ENCODE assay signal across 8 cellular contexts in genomic region chr20:35172434-35172806, GRCh38. TPM values are rescaled to one million over a fixed set of nuclear protein-coding genes. Genes with fewer than 3 reads are reported as not detected.
A peak's percentile ranks its signal among the peaks of the same experiment; 100 is the strongest.
DNase-seq lines count a peak whose midpoint lies in the region; ATAC-seq, FAIRE-seq and TF ChIP-seq lines count a peak whose summit lies in the region.

No MANE protein-coding gene starts in this region.

- no peak overlapping the region for H3K27ac ChIP-seq in K562 (ENCODE audit: extremely low read depth, low read depth, low read length)
- H3K27ac ChIP-seq in right lobe of liver = peak overlapping the region in 2 of 3 donors; percentile 5 to 62
- H3K27ac ChIP-seq in tibial artery = peak overlapping the region; percentile 69 to 76

- H3K36me3 ChIP-seq in K562 (ENCODE audit: control insufficient read depth, insufficient read depth, low read length) = no peaks in the 10 kb centered on the region; the same call in 2 of the 3 replicates
- no peaks in the 10 kb centered on the region for H3K36me3 ChIP-seq in right lobe of liver
- H3K36me3 ChIP-seq in tibial artery = peaks cover 5 to 13% (median 12%) of the 10 kb centered on the region in 3 donors

- intact Hi-C loops in K562 (cut with micrococcal nuclease) (no loop called here), right lobe of liver (cut with DNase I) (no loop called here), tibial artery (cut with DNase I; ENCODE audit: low total_unique reads) (no loop called here)

- no peaks in the 10 kb centered on the region for H3K9me3 ChIP-seq in K562 (replicated peaks; ENCODE audit: control insufficient read depth, insufficient read depth, low read depth, low read length)
- H3K9me3 ChIP-seq in right lobe of liver = no peaks in the 10 kb centered on the region
- H3K9me3 ChIP-seq in tibial artery = no peaks in the 10 kb centered on the region

- no peaks in the 10 kb centered on the region for H3K27me3 Mint-ChIP-seq in activated T-cell treated with anti-CD3 and anti-CD28 coated beads, Interleukin-2, amount 50 U/mL, for 4 hours (ENCODE audit: low read depth)

- H3K4me3 ChIP-seq in K562 (peak overlapping the region; percentile 26; the same call in 1 of the 2 replicates), right lobe of liver (peak overlapping the region in 2 of 3 donors; percentile 16 to 25), tibial artery (peak overlapping the region; percentile 38 to 48)

- no peak for FAIRE-seq in K562 (lab: Jason Lieb, UNC)

- H3K4me2 ChIP-seq in K562 (ENCODE audit: insufficient read depth, low read length) = peak overlapping the region; percentile 81

- H3K4me1 ChIP-seq in K562 (replicated peaks in 1 of 2; ENCODE audit: control insufficient read depth in 2 of 2, insufficient read depth in 2 of 2, low read length in 2 of 2) = peaks cover 20 to 31% of the 10 kb centered on the region in 2 experiments; a peak in 4 of 5 replicates
- peaks cover 0 to 10% (median 2%) of the 10 kb centered on the region in 4 donors for H3K4me1 ChIP-seq in right lobe of liver
- H3K4me1 ChIP-seq in tibial artery = peaks cover 0 to 18% (median 9%) of the 10 kb centered on the region in 4 donors

- no peak for ATAC-seq in activated T-cell treated with anti-CD3 and anti-CD28 coated beads, Interleukin-2, amount 50 U/mL, for 4 hours
- no peak for ATAC-seq in K562
- ATAC-seq in right lobe of liver = no peak
- no peak for ATAC-seq in HG03520 (IDR thresholded peaks at IDR 0.05; ENCODE audit: unreplicated experiment)

- H3K4me1 Mint-ChIP-seq in activated T-cell treated with anti-CD3 and anti-CD28 coated beads, Interleukin-2, amount 50 U/mL, for 4 hours (ENCODE audit: low read depth) = peaks cover 14% of the 10 kb centered on the region

- CTCF ChIA-PET in K562 (lab: Yijun Ruan, JAX; ENCODE audit: low intra/inter-chr PET ratio) = no interaction called here

- peak overlapping the region; percentile 77 for H3K4me3 Mint-ChIP-seq in activated T-cell treated with anti-CD3 and anti-CD28 coated beads, Interleukin-2, amount 50 U/mL, for 4 hours

- TF ChIP-seq CTCF in K562 (IDR thresholded peaks at IDR 0.05 in 2 of 3, conservative IDR thresholded peaks at IDR 0.05 in 1 of 3; ENCODE audit: insufficient read depth in 2 of 3, low read depth in 1 of 3, low read length in 3 of 3) (no peak), right lobe of liver (IDR thresholded peaks at IDR 0.05) (no peak), tibial artery (IDR thresholded peaks at IDR 0.05) (no peak)

- H3K9ac ChIP-seq in K562 (ENCODE audit: insufficient read depth in 1 of 2, low read depth in 2 of 2, low read length in 2 of 2) = peak overlapping the region in 1 of 2 experiments; percentile 87; a peak in 2 of 4 replicates

- no peak for TF ChIP-seq EP300 in K562 (IDR thresholded peaks at IDR 0.05; ENCODE audit: low read length)

- peaks cover 2% of the 10 kb centered on the region for H3K36me3 Mint-ChIP-seq in activated T-cell treated with anti-CD3 and anti-CD28 coated beads, Interleukin-2, amount 50 U/mL, for 4 hours (ENCODE audit: insufficient read depth)

- POLR2A ChIA-PET in K562 (lab: Yijun Ruan, JAX) = interaction anchor here (0.7 kb wide), 1 partner anchor 559 kb away, joined by 3 read pairs; no protein-coding TSS in a partner anchor

- in situ Hi-C loops in K562 (cut with MboI) = no loop called here

- peak overlapping the region; percentile 85 for H2AFZ ChIP-seq in K562 (ENCODE audit: low read depth, low read length)

- TF ChIP-seq POLR2A in K562 (conservative IDR thresholded peaks at IDR 0.05) (no peak), right lobe of liver (IDR thresholded peaks at IDR 0.05) (no peak)

- H3K79me2 ChIP-seq in K562 (ENCODE audit: control insufficient read depth, insufficient read depth, low read length) = no peaks in the 10 kb centered on the region

- 44% methylated on average over 3 of the region's 3 CpGs for WGBS in K562 (ENCODE audit: insufficient coverage, low coverage, missing lambda C conversion rate)
- WGBS in right lobe of liver (ENCODE audit: insufficient coverage, low coverage, low lambda C conversion rate, missing lambda C conversion rate) = 78% methylated on average over 3 of the region's 3 CpGs

- no peaks in the 10 kb centered on the region for H4K20me1 ChIP-seq in K562 (replicated peaks; ENCODE audit: control insufficient read depth, insufficient read depth, low read length)

- no peaks in the 10 kb centered on the region for H3K9me3 Mint-ChIP-seq in activated T-cell treated with anti-CD3 and anti-CD28 coated beads, Interleukin-2, amount 50 U/mL, for 4 hours

- H3K27me3 ChIP-seq in K562 (ENCODE audit: control insufficient read depth in 2 of 2, insufficient read depth in 2 of 2, low read length in 2 of 2) = no peaks in the 10 kb centered on the region
- no peaks in the 10 kb centered on the region for H3K27me3 ChIP-seq in right lobe of liver
- no peaks in the 10 kb centered on the region for H3K27me3 ChIP-seq in tibial artery

- no TSS peak for BruUV-seq in K562 (replicated peaks; lab: Mats Ljungman, UMichigan)

- no peaks in the 10 kb centered on the region for H3K9me1 ChIP-seq in K562 (ENCODE audit: control insufficient read depth, insufficient read depth, low read length)

- no peak for DNase-seq in activated T-cell treated with anti-CD3 and anti-CD28 coated beads, Interleukin-2, amount 50 U/mL, for 4 hours
- DNase-seq in activated T-cell treated with anti-CD3 and anti-CD28 coated beads, Interleukin-2, amount 50 U/mL, for 48 hours = no peak
- DNase-seq in K562 (ENCODE audit: extremely low read depth in 1 of 4, low spot score in 3 of 4) (no peak), right lobe of liver (no peak), tibial artery (no peak), NCI-H226 (no peak), CD1c-positive myeloid dendritic cell (ENCODE audit: extremely low spot score) (no peak)

- TF ChIP-seq RAD21 in K562 (CRISPR knock-in tag; conservative IDR thresholded peaks at IDR 0.05 in 1 of 2, IDR thresholded peaks at IDR 0.05 in 1 of 2) = no peak

RNA-seq across cellular contexts. Expression of gene PROCR, which starts 0.5 kb away (rescaled TPM):
- total RNA-seq in activated T-cell treated with anti-CD3 and anti-CD28 coated beads, Interleukin-2, amount 50 U/mL, for 4 hours = 1 to 10 TPM; 1.1 to 1.4 (median 1.2) TPM
- 2.5 and 7.2 TPM in 2 replicates for total RNA-seq in K562 (2011; cell fraction: chromatin; rRNA removed; ENCODE audit: low replicate concordance)
- total RNA-seq in K562 (2011; cell fraction: nucleolus; rRNA removed) = 10.1 and 13.0 TPM in 2 replicates
- total RNA-seq in K562 (2011; cell fraction: nucleoplasm; rRNA removed) = 7.0 and 8.1 TPM in 2 replicates
- total RNA-seq in K562 (2014; rRNA removed) (4.9 and 5.7 TPM in 2 replicates), K562 (2014; rRNA removed; fragmentation: Illumina TruSeq; extraction: Trizol) (3.4 and 3.7 TPM in 2 replicates), K562 (2015; rRNA removed; fragmentation: Illumina TruSeq; extraction: Trizol) (3.8 and 4.0 TPM in 2 replicates), K562 (2021) (4.1 and 4.5 TPM in 2 replicates), right lobe of liver (10 to 100 TPM in 1 of 6 experiments, 1 to 10 TPM in 5; 1.4 to 11.0 (median 2.6) TPM)
- polyA plus RNA-seq in K562 (2011; rRNA removed) (5.3 and 7.1 TPM in 2 replicates), K562 (2014; fragmentation: Illumina TruSeq; extraction: Trizol) (3.6 and 4.6 TPM in 2 replicates), K562 (2014; fragmentation: Nextera tagmentation; extraction: Ambion mirVana) (1 to 10 TPM; 1.6 to 2.6 TPM), K562 (2014; rRNA removed) (6.1 and 9.6 TPM in 2 replicates)
- polyA plus RNA-seq in K562 (2011; cell fraction: cytosol; rRNA removed) = 6.2 and 20.5 TPM in 2 replicates
- polyA plus RNA-seq in K562 (2011; cell fraction: nucleus; rRNA removed) = 2.5 and 4.1 TPM in 2 replicates
- polyA plus RNA-seq in K562 (2012) = 5.5 and 7.4 TPM in 2 replicates
- 2.6 and 3.9 TPM in 2 replicates for polyA minus RNA-seq in K562 (2011; rRNA and poly(A)+ RNA removed)
- 2.5 and 3.1 TPM in 2 replicates for polyA minus RNA-seq in K562 (2011; cell fraction: cytosol; rRNA and poly(A)+ RNA removed)
- polyA minus RNA-seq in K562 (2011; cell fraction: nucleus; rRNA and poly(A)+ RNA removed) = 0.81 and 1.3 TPM in 2 replicates

RNA-seq across cellular contexts. Expression of gene EDEM2, which starts 25.3 kb away (rescaled TPM):
- total RNA-seq in activated T-cell treated with anti-CD3 and anti-CD28 coated beads, Interleukin-2, amount 50 U/mL, for 4 hours = 10 to 100 TPM; 14.0 to 16.9 (median 16.7) TPM
- total RNA-seq in K562 (2011; cell fraction: chromatin; rRNA removed; ENCODE audit: low replicate concordance) = 8.9 and 14.8 TPM in 2 replicates
- 12.9 and 17.7 TPM in 2 replicates for total RNA-seq in K562 (2011; cell fraction: nucleolus; rRNA removed)
- total RNA-seq in K562 (2011; cell fraction: nucleoplasm; rRNA removed) = 14.7 and 15.8 TPM in 2 replicates
- 10.1 and 13.3 TPM in 2 replicates for total RNA-seq in K562 (2014; rRNA removed)
- 8.6 and 9.7 TPM in 2 replicates for total RNA-seq in K562 (2014; rRNA removed; fragmentation: Illumina TruSeq; extraction: Trizol)
- total RNA-seq in K562 (2015; rRNA removed; fragmentation: Illumina TruSeq; extraction: Trizol) = 10.9 and 11.2 TPM in 2 replicates
- 9.8 and 10.4 TPM in 2 replicates for total RNA-seq in K562 (2021)
- 6.9 and 8.8 TPM in 2 replicates for polyA plus RNA-seq in K562 (2011; rRNA removed)
- polyA plus RNA-seq in K562 (2011; cell fraction: cytosol; rRNA removed) = 6.7 and 7.4 TPM in 2 replicates
- polyA plus RNA-seq in K562 (2011; cell fraction: nucleus; rRNA removed) = 11.6 and 12.1 TPM in 2 replicates
- polyA plus RNA-seq in K562 (2012) = 12.0 and 25.9 TPM in 2 replicates
- 10.3 and 11.0 TPM in 2 replicates for polyA plus RNA-seq in K562 (2014; fragmentation: Illumina TruSeq; extraction: Trizol)
- polyA plus RNA-seq in K562 (2014; fragmentation: Nextera tagmentation; extraction: Ambion mirVana) = 1 to 10 TPM; 7.3 to 9.1 TPM
- 5.5 and 6.9 TPM in 2 replicates for polyA plus RNA-seq in K562 (2014; rRNA removed)
- 5.5 TPM in 2 replicates for polyA minus RNA-seq in K562 (2011; rRNA and poly(A)+ RNA removed)
- 4.8 and 5.4 TPM in 2 replicates for polyA minus RNA-seq in K562 (2011; cell fraction: cytosol; rRNA and poly(A)+ RNA removed)
- 2.7 and 3.4 TPM in 2 replicates for polyA minus RNA-seq in K562 (2011; cell fraction: nucleus; rRNA and poly(A)+ RNA removed)
- total RNA-seq in right lobe of liver = 10 to 100 TPM; 20.1 to 28.0 (median 23.9) TPM

RNA-seq across cellular contexts. Expression of gene MMP24, which starts 54.1 kb away (rescaled TPM):
- not detected for total RNA-seq in activated T-cell treated with anti-CD3 and anti-CD28 coated beads, Interleukin-2, amount 50 U/mL, for 4 hours
- total RNA-seq in K562 (2011; cell fraction: chromatin; rRNA removed; ENCODE audit: low replicate concordance) = 0.18 and 0.23 TPM in 2 replicates
- 0.13 and 0.17 TPM in 2 replicates for total RNA-seq in K562 (2011; cell fraction: nucleolus; rRNA removed)
- total RNA-seq in K562 (2011; cell fraction: nucleoplasm; rRNA removed) = 0.15 TPM in 1 of 2 replicates, not detected in the other
- total RNA-seq in K562 (2014; rRNA removed) = not detected in 2 replicates
- 0.03 TPM in 1 of 2 replicates, not detected in the other for total RNA-seq in K562 (2014; rRNA removed; fragmentation: Illumina TruSeq; extraction: Trizol)
- 0.07 and 0.08 TPM in 2 replicates for total RNA-seq in K562 (2015; rRNA removed; fragmentation: Illumina TruSeq; extraction: Trizol)
- 0.09 TPM in 1 of 2 replicates, not detected in the other for total RNA-seq in K562 (2021)
- polyA plus RNA-seq in K562 (2011; rRNA removed) = 0.03 and 0.05 TPM in 2 replicates
- polyA plus RNA-seq in K562 (2011; cell fraction: cytosol; rRNA removed) = 0.04 and 0.09 TPM in 2 replicates
- polyA plus RNA-seq in K562 (2011; cell fraction: nucleus; rRNA removed) = 0.10 and 0.13 TPM in 2 replicates
- polyA plus RNA-seq in K562 (2012) = 0.09 and 0.19 TPM in 2 replicates
- 0.03 and 0.04 TPM in 2 replicates for polyA plus RNA-seq in K562 (2014; fragmentation: Illumina TruSeq; extraction: Trizol)
- polyA plus RNA-seq in K562 (2014; fragmentation: Nextera tagmentation; extraction: Ambion mirVana) = not detected
- polyA plus RNA-seq in K562 (2014; rRNA removed) = not detected in 2 replicates
- 0.06 TPM in 1 of 2 replicates, not detected in the other for polyA minus RNA-seq in K562 (2011; rRNA and poly(A)+ RNA removed)
- not detected in 2 replicates for polyA minus RNA-seq in K562 (2011; cell fraction: cytosol; rRNA and poly(A)+ RNA removed)
- polyA minus RNA-seq in K562 (2011; cell fraction: nucleus; rRNA and poly(A)+ RNA removed) = 0.13 and 0.22 TPM in 2 replicates
- 1 to 10 TPM in 2 of 6 experiments, under 1 TPM in 4; 0.27 to 1.5 (median 0.84) TPM for total RNA-seq in right lobe of liver
